In genomic region chr20:62716941-62717310, GRCh38 we compare ENCODE assay signal across 18 cellular contexts. TPM values are rescaled to one million over a fixed set of nuclear protein-coding genes. Genes with fewer than 3 reads are reported as not detected.
"Had no signal": no experiment of that assay in that cellular context is flagged by ENCODE, and none has a peak within 500 bp of the region (broad histone marks: within the 10 kb centered on the region; RNA-seq: fewer than 3 reads in every experiment).

No MANE protein-coding gene starts in this region.

- H3K36me3 ChIP-seq: stomach had no signal

- H3K27ac Mint-ChIP-seq: activated naive CD4-positive, alpha-beta T cell treated with anti-CD3 and anti-CD28 coated beads, Interleukin-2, amount 50 U/mL, for 72 hours; dendritic cell treated with granulocyte-macrophage colony-stimulating factor and Interleukin-4, amounts not matched to agents 40 ng/mL and 50 ng/mL, for 4 days; progenitor cell of endocrine pancreas; type B pancreatic cell had no signal

- H3K4me3 Mint-ChIP-seq: dendritic cell treated with granulocyte-macrophage colony-stimulating factor and Interleukin-4, amounts not matched to agents 40 ng/mL and 50 ng/mL, for 4 days; type B pancreatic cell had no signal

- H3K4me3 ChIP-seq: lung, SK-N-MC, skin epidermis, stomach had no signal

- DNase-seq: amniotic stem cell; foreskin fibroblast; hippocampal formation; islet precursor cell; stimulated activated CD4-positive, alpha-beta T cell treated with anti-CD3 and anti-CD28 coated beads, Interleukin-2, amount 100 ng/mL, for 48 hours; stomach; T1000 had no signal

- ATAC-seq: left lobe of liver, right cardiac atrium had no signal

- H3K27ac ChIP-seq: SK-N-MC, stomach had no signal

RNA-seq across cellular contexts. Expression of gene NTSR1, which starts 8.3 kb away (rescaled TPM):
- total RNA-seq: activated naive CD4-positive, alpha-beta T cell treated with anti-CD3 and anti-CD28 coated beads, Interleukin-2, amount 50 U/mL, for 72 hours; activated T-helper 1 cell treated with anti-CD3 and anti-CD28 coated beads, Interleukin-12 subunit alpha, Interleukin-12 subunit beta, Interleukin-2, Interleukin-4 antibody, amounts not matched to agents 30 ng/mL and 10 ng/mL and 1 ng/mL, durations not matched to agents 14 hours and 24 hours and 36 hours; osteoblast; progenitor cell of endocrine pancreas had no signal
- polyA plus RNA-seq: right cardiac atrium had no signal
